Comparison of ENCODE assay signal across 25 cellular contexts in the genomic region with DNA sequence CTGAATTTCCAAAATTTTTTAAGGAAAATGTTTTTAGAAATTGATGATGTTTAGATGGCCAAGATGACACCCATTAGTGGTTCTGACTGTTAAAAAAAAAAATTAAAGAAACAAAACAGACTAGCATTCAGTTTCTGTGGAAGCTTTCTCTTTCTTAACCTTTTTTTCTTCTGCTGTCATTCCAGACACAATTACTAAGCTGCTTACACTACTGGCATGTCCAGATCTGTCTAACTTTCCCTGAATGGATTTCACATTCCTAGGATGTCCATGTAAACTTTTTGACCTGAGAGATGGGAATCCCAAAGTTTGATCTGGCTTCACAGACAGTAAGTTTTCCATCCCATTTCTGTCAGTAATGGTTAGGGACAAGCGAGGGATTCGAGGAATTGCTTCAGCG. TPM values are rescaled to one million over a fixed set of nuclear protein-coding genes. Genes with fewer than 3 reads are reported as not detected.
DNase-seq lines count a peak whose midpoint lies in the region; ATAC-seq, FAIRE-seq and TF ChIP-seq lines count a peak whose summit lies in the region.
"Had no signal": no experiment of that assay in that cellular context is flagged by ENCODE, and none has a peak within 500 bp of the region (broad histone marks: within the 10 kb centered on the region; RNA-seq: fewer than 3 reads in every experiment).

No MANE protein-coding gene starts in this region.

- no peaks in the 10 kb centered on the region for H3K36me3 ChIP-seq in RWPE2 (ENCODE audit: low read depth)
- H3K36me3 ChIP-seq: SJCRH30 had no signal

- H3K4me3 ChIP-seq in AG04449 (ENCODE audit: low read depth, low read length) (peak overlapping the region; percentile 13), RWPE2 (ENCODE audit: severe bottlenecking) (no peak overlapping the region)
- H3K4me3 ChIP-seq: GM12878, SJCRH30 had no signal

- no peaks in the 10 kb centered on the region for H3K9me3 ChIP-seq in RWPE2 (ENCODE audit: severe bottlenecking)
- H3K9me3 ChIP-seq: Caco-2, SJCRH30 had no signal

- DNase-seq in AG04449 (ENCODE audit: low read depth, low spot score) = no peak
- DNase-seq in GM19239 (ENCODE audit: insufficient read length, low spot score) = no peak
- DNase-seq in RWPE2 (ENCODE audit: low spot score) = no peak
- DNase-seq in foreskin keratinocyte = peak; percentile 65 to 81
- DNase-seq in NCI-H128 (lab: John Stamatoyannopoulos, UW; ENCODE audit: unreplicated experiment) = no peak
- DNase-seq: 8988T; Caco-2; CD4-positive, alpha-beta memory T cell; DMS 273 treated with DMSO at 0.1 percent for 48 hours; DMS79 treated with DMSO at 0.1 percent for 48 hours; KG1; NCI-H1092; NCI-H1436 treated with DMSO at 0.1 percent for 48 hours; NCI-H2029; NCI-H226; NCI-H510A treated with DMSO at 0.1 percent for 48 hours; NCI-H748 treated with DMSO at 0.1 percent for 48 hours; NK-92 treated with Interleukin-12 subunit alpha and Interleukin-12 subunit beta, amount 100 ng/mL, for 24 hours; SJCRH30; T-cell had no signal

- H3K27me3 ChIP-seq in RWPE2 (ENCODE audit: insufficient read depth, poor library complexity, severe bottlenecking) (no peaks in the 10 kb centered on the region), foreskin keratinocyte (no peaks in the 10 kb centered on the region)
- H3K27me3 ChIP-seq: SJCRH30 had no signal

- peak overlapping the region; percentile 53 for H3K27ac ChIP-seq in RWPE2 (ENCODE audit: poor library complexity, severe bottlenecking)
- H3K27ac ChIP-seq in foreskin keratinocyte = no peak overlapping the region
- H3K27ac ChIP-seq: SJCRH30 had no signal

- peak; percentile 31 for FAIRE-seq in GM19239 (lab: Jason Lieb, UNC)
- FAIRE-seq: GM12878, HepG2 had no signal

- H3K4me1 ChIP-seq in RWPE2 (ENCODE audit: insufficient read depth, poor library complexity, severe bottlenecking) (peaks cover 14% of the 10 kb centered on the region), foreskin keratinocyte (peaks cover 11% of the 10 kb centered on the region)
- H3K4me1 ChIP-seq: Caco-2, SJCRH30 had no signal

- POLR2A ChIA-PET in AG04449 (lab: Yijun Ruan, JAX) = no interaction called here

- ATAC-seq in RWPE2 (ENCODE audit: low read depth) (peak; percentile 86), foreskin keratinocyte (peak; percentile 68), GM19395 (IDR thresholded peaks at IDR 0.05; ENCODE audit: unreplicated experiment) (no peak), HG02678 (IDR thresholded peaks at IDR 0.05; ENCODE audit: unreplicated experiment) (no peak)
- ATAC-seq: GM12878, HepG2, Panc1, T-cell had no signal

- no peak for TF ChIP-seq CTCF in AG04449 (IDR thresholded peaks at IDR 0.05; ENCODE audit: insufficient read depth, low read length, missing control alignments)
- no peak for TF ChIP-seq CTCF in RWPE2 (IDR thresholded peaks at IDR 0.05; ENCODE audit: poor library complexity, severe bottlenecking)
- TF ChIP-seq CTCF in foreskin keratinocyte (conservative IDR thresholded peaks at IDR 0.05) = no peak

- CTCF ChIA-PET in AG04449 (lab: Yijun Ruan, JAX) = interaction anchor here (1.4 to 3.5 kb wide), 4 partner anchors 10 to 125 kb away, joined by 3 to 14 read pairs (median 4); no protein-coding TSS in a partner anchor

RNA-seq across cellular contexts. Expression of a gene that starts 10.3 kb away (rescaled TPM):
- total RNA-seq in foreskin keratinocyte = 11.5 and 13.8 TPM in 2 replicates
- 2.7 and 3.9 TPM in 2 replicates for polyA plus RNA-seq in foreskin keratinocyte

Comparison
In these comparisons a context has a peak if more than half of its experiments do, and no peak if none do; other contexts are left out.
1. DNase-seq: peak in foreskin keratinocyte (2 of 2); none in AG04449 (single experiment), GM19239 (single experiment), RWPE2 (single experiment) and NCI-H128 (single experiment).
2. ATAC-seq: peak in RWPE2 (single experiment) and foreskin keratinocyte (single experiment); none in GM19395 (single experiment) and HG02678 (single experiment).